In the genomic region with DNA sequence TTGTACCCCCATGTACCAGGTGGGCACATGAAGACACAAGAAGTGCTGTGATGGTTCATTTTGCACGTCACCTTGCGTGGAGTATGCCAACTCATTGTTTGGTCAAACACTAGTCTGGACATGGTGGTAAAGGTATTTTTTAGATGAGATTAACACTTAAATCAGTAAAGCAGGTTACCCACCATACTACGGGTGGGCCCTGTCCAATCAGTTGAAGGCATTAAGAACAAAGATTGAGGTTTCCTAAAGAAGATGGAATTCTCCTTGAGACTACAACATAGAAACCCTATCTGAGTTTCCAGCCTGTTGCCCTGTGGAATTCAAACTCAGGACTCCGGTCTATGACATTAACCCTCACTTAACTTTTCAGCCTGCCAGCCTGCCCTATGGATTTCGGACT, we compare ENCODE assay signal across 7 cellular contexts.
"Had no signal": no experiment of that assay in that cellular context is flagged by ENCODE, and none has a peak within 500 bp of the region (broad histone marks: within the 10 kb centered on the region; RNA-seq: fewer than 3 reads in every experiment).

No MANE protein-coding gene starts in this region.

- H3K27ac ChIP-seq: HL-60 had no signal

- H3K36me3 Mint-ChIP-seq: IgD-negative memory B cell had no signal

- H3K9me3 Mint-ChIP-seq: IgD-negative memory B cell had no signal

- H3K4me3 Mint-ChIP-seq: IgD-negative memory B cell had no signal

- FAIRE-seq: HepG2, HTR-8/SVneo had no signal

- ATAC-seq: HepG2 had no signal

- DNase-seq: IMR-90, KBM-7, KG1 had no signal

- H3K27ac Mint-ChIP-seq: IgD-negative memory B cell had no signal
